3 cellular contexts compared by ENCODE assay signal in the genomic region with DNA sequence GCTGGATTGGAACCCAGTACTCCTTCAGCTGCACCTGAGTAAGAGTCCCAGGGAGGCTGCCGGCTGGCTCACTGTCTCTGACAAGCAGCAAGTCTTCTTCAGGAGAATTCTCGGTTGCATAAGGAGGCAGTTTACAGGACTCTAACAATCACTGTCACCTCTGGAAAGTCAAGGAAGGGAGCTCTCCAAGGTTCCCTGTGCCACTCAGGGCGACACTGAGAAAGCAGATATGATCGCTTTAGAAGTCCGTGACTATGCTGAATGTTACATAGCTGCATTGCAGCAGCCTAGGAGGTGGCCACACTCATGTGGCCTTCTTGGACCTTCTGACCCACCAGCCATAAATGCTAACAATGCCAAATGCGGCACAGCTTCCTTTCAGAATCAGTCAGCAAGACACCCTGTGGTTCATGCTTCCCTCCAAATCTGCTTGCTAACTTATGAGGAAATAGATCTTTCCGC.
A peak's percentile ranks its signal among the peaks of the same experiment; 100 is the strongest.
TF ChIP-seq lines count a peak whose summit lies in the region.

No MANE protein-coding gene starts in this region.

TF ChIP-seq in IMR-90, 13 proteins besides CTCF, POLR2A, EP300 and RAD21:
- no peak for TF ChIP-seq MAZ (IDR thresholded peaks at IDR 0.05; ENCODE audit: borderline replicate concordance, low read depth, low read length)
- TF ChIP-seq RCOR1 (IDR thresholded peaks at IDR 0.05; ENCODE audit: insufficient replicate concordance, low read length) = no peak
- TF ChIP-seq, protein P1, sequence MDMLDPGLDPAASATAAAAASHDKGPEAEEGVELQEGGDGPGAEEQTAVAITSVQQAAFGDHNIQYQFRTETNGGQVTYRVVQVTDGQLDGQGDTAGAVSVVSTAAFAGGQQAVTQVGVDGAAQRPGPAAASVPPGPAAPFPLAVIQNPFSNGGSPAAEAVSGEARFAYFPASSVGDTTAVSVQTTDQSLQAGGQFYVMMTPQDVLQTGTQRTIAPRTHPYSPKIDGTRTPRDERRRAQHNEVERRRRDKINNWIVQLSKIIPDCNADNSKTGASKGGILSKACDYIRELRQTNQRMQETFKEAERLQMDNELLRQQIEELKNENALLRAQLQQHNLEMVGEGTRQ (IDR thresholded peaks at IDR 0.05; ENCODE audit: low read depth, low read length) = no peak
- no peak for TF ChIP-seq BHLHE40 (IDR thresholded peaks at IDR 0.05; ENCODE audit: low read depth, low read length)
- TF ChIP-seq CHD1 (IDR thresholded peaks at IDR 0.05; ENCODE audit: low read depth, low read length) = no peak
- no peak for TF ChIP-seq FOS (IDR thresholded peaks at IDR 0.05; ENCODE audit: low read depth, low read length)
- TF ChIP-seq SMC3 (IDR thresholded peaks at IDR 0.05; ENCODE audit: low read depth, low read length) = no peak

TF ChIP-seq in GM12878, 131 proteins besides CTCF, POLR2A, EP300 and RAD21:
- TF ChIP-seq RUNX3 (IDR thresholded peaks at IDR 0.05; ENCODE audit: low read length) (0 out of 2 replicates have a peak, but pooled peaks have one; percentile 5), IKZF1 (conservative IDR thresholded peaks at IDR 0.05) (peak; percentile 21; the same call in 1 of the 2 replicates), CHD4 (IDR thresholded peaks at IDR 0.05) (no peak), JUND (IDR thresholded peaks at IDR 0.05; ENCODE audit: low read depth, low read length) (0 out of 2 replicates have a peak, but pooled peaks have one; percentile 12), DPF2 (IDR thresholded peaks at IDR 0.05) (0 out of 2 replicates have a peak, but pooled peaks have one; percentile 15)
- TF ChIP-seq, protein P2, sequence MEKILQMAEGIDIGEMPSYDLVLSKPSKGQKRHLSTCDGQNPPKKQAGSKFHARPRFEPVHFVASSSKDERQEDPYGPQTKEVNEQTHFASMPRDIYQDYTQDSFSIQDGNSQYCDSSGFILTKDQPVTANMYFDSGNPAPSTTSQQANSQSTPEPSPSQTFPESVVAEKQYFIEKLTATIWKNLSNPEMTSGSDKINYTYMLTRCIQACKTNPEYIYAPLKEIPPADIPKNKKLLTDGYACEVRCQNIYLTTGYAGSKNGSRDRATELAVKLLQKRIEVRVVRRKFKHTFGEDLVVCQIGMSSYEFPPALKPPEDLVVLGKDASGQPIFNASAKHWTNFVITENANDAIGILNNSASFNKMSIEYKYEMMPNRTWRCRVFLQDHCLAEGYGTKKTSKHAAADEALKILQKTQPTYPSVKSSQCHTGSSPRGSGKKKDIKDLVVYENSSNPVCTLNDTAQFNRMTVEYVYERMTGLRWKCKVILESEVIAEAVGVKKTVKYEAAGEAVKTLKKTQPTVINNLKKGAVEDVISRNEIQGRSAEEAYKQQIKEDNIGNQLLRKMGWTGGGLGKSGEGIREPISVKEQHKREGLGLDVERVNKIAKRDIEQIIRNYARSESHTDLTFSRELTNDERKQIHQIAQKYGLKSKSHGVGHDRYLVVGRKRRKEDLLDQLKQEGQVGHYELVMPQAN (conservative IDR thresholded peaks at IDR 0.05) = no peak
- TF ChIP-seq, protein P3, sequence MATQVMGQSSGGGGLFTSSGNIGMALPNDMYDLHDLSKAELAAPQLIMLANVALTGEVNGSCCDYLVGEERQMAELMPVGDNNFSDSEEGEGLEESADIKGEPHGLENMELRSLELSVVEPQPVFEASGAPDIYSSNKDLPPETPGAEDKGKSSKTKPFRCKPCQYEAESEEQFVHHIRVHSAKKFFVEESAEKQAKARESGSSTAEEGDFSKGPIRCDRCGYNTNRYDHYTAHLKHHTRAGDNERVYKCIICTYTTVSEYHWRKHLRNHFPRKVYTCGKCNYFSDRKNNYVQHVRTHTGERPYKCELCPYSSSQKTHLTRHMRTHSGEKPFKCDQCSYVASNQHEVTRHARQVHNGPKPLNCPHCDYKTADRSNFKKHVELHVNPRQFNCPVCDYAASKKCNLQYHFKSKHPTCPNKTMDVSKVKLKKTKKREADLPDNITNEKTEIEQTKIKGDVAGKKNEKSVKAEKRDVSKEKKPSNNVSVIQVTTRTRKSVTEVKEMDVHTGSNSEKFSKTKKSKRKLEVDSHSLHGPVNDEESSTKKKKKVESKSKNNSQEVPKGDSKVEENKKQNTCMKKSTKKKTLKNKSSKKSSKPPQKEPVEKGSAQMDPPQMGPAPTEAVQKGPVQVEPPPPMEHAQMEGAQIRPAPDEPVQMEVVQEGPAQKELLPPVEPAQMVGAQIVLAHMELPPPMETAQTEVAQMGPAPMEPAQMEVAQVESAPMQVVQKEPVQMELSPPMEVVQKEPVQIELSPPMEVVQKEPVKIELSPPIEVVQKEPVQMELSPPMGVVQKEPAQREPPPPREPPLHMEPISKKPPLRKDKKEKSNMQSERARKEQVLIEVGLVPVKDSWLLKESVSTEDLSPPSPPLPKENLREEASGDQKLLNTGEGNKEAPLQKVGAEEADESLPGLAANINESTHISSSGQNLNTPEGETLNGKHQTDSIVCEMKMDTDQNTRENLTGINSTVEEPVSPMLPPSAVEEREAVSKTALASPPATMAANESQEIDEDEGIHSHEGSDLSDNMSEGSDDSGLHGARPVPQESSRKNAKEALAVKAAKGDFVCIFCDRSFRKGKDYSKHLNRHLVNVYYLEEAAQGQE (IDR thresholded peaks at IDR 0.05; ENCODE audit: low read depth, low read length) = peak; percentile 69; the same call in 1 of the 2 replicates

TF ChIP-seq in neural cell, 6 proteins besides CTCF, POLR2A, EP300 and RAD21:
- TF ChIP-seq EZH2 (IDR thresholded peaks at IDR 0.05; ENCODE audit: borderline replicate concordance, insufficient read depth, low read length, poor library complexity, severe bottlenecking) = no peak
